ENCODE assay signal across 22 cellular contexts in genomic region chr7:19575909-19576557, GRCh38.
"Had no signal": no experiment of that assay in that cellular context is flagged by ENCODE, and none has a peak within 500 bp of the region (broad histone marks: within the 10 kb centered on the region; RNA-seq: fewer than 3 reads in every experiment).

No MANE protein-coding gene starts in this region.

- H3K27me3 ChIP-seq: dorsolateral prefrontal cortex, gastroesophageal sphincter, heart left ventricle, hepatocyte, left lung, right atrium auricular region, testis, tibial artery had no signal

- DNase-seq: dorsolateral prefrontal cortex; effector CD4-positive, alpha-beta T cell; heart left ventricle; left cardiac atrium; left lung; mesendoderm; midbrain; naive thymus-derived CD4-positive, alpha-beta T cell; nucleus accumbens; stimulated activated CD4-positive, alpha-beta T cell treated with anti-CD3 and anti-CD28 coated beads, Interleukin-4, amount 100 ng/mL, for 4 hours; stimulated activated naive CD8-positive, alpha-beta T cell treated with anti-CD3 and anti-CD28 coated beads, Interleukin-15, Interleukin-2, amounts not matched to agents 100 U/mL and 50 U/mL, for 24 hours; substantia nigra; testis; tibial artery had no signal

- H3K4me3 ChIP-seq: dorsolateral prefrontal cortex, gastroesophageal sphincter, heart left ventricle, hepatocyte, left lung, prostate gland, right atrium auricular region, testis, tibial artery had no signal

- H3K9me3 ChIP-seq: gastroesophageal sphincter, heart left ventricle, prostate gland, right atrium auricular region, testis, tibial artery had no signal

- H3K27ac ChIP-seq: dorsolateral prefrontal cortex, epithelial cell of prostate, gastroesophageal sphincter, heart left ventricle, hepatocyte, left lung, prostate gland, right atrium auricular region, testis, tibial artery had no signal

- ATAC-seq: esophagus mucosa; gastroesophageal sphincter; heart left ventricle; left cardiac atrium; left lung; naive thymus-derived CD4-positive, alpha-beta T cell; sciatic nerve; stimulated activated memory B cell treated with anti-CD40 and anti-IgM and Interleukin-4, amounts not matched to agents 10 μg/mL and 1 μg/mL and 100 μg/mL, for 72 hours; stimulated activated naive CD8-positive, alpha-beta T cell treated with anti-CD3 and anti-CD28 coated beads, Interleukin-15, Interleukin-2, amounts not matched to agents 100 U/mL and 50 U/mL, for 24 hours had no signal

- H3K36me3 ChIP-seq: gastroesophageal sphincter, heart left ventricle, left lung, prostate gland, right atrium auricular region, tibial artery had no signal

- H3K4me1 ChIP-seq: gastroesophageal sphincter, heart left ventricle, left lung, prostate gland, right atrium auricular region, testis, tibial artery had no signal
